1 cellular context compared by ENCODE assay signal in the genomic region with DNA sequence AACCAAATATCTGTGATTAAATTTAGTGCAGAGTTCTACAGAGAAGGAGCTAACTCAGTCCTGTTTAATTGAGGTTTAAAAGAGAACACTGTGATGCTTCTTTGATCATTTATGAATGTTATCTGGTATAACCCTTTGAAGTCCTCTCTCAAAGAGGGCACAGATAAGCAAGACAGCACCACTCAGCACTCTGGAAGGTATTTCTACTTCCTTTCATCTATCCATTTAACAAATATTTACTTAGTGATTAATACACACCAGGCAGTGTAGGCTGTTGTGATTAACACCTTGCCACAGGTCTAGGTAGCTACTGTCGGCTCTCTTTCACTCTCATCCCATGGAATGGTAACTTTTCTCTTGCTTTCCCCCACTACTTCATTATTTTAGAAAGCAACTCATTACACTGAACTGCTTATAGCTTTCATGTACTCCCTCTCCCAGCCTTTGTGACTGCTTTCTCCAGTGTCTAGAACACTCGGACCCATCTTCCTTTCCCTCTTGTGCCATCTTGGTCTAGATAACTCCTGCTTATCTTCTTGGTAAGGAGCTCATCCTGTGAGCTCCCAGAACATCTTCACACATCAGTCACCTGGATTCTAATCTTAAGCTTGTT.
TF ChIP-seq lines count a peak whose summit lies in the region.

No MANE protein-coding gene starts in this region.

TF ChIP-seq in HepG2, 621 proteins besides CTCF, POLR2A, EP300 and RAD21 (continued from another document and continues in another):
- TF ChIP-seq, protein P1, sequence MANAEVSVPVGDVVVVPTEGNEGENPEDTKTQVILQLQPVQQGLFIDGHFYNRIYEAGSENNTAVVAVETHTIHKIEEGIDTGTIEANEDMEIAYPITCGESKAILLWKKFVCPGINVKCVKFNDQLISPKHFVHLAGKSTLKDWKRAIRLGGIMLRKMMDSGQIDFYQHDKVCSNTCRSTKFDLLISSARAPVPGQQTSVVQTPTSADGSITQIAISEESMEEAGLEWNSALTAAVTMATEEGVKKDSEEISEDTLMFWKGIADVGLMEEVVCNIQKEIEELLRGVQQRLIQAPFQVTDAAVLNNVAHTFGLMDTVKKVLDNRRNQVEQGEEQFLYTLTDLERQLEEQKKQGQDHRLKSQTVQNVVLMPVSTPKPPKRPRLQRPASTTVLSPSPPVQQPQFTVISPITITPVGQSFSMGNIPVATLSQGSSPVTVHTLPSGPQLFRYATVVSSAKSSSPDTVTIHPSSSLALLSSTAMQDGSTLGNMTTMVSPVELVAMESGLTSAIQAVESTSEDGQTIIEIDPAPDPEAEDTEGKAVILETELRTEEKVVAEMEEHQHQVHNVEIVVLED (CRISPR knock-in tag; IDR thresholded peaks at IDR 0.05; ENCODE audit: borderline replicate concordance): no peak
- TF ChIP-seq, protein P2, sequence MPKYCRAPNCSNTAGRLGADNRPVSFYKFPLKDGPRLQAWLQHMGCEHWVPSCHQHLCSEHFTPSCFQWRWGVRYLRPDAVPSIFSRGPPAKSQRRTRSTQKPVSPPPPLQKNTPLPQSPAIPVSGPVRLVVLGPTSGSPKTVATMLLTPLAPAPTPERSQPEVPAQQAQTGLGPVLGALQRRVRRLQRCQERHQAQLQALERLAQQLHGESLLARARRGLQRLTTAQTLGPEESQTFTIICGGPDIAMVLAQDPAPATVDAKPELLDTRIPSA (CRISPR knock-in tag; IDR thresholded peaks at IDR 0.05; ENCODE audit: borderline replicate concordance): no peak
- 0 out of 4 replicates have a peak, but pooled peaks of 1 of the 2 experiments have one; percentile 41 for TF ChIP-seq ATF4 (CRISPR knock-in tag; IDR thresholded peaks at IDR 0.05)
- no peak for TF ChIP-seq ZNF577 (CRISPR knock-in tag; IDR thresholded peaks at IDR 0.05; ENCODE audit: borderline replicate concordance, low read depth)
- TF ChIP-seq ELF1 (CRISPR knock-in tag; IDR thresholded peaks at IDR 0.05): no peak
- TF ChIP-seq YEATS4 (CRISPR knock-in tag; IDR thresholded peaks at IDR 0.05; ENCODE audit: borderline replicate concordance): no peak
- TF ChIP-seq ZNF557 (CRISPR knock-in tag; IDR thresholded peaks at IDR 0.05): no peak
- no peak for TF ChIP-seq SIN3A (IDR thresholded peaks at IDR 0.05; ENCODE audit: borderline replicate concordance, low read depth, low read length)
- no peak for TF ChIP-seq PHF8 (CRISPR knock-in tag; IDR thresholded peaks at IDR 0.05)
- TF ChIP-seq ZHX2 (IDR thresholded peaks at IDR 0.05; ENCODE audit: low read depth): no peak
- no peak for TF ChIP-seq ZHX2 (CRISPR knock-in tag; IDR thresholded peaks at IDR 0.05; ENCODE audit: borderline replicate concordance)
- no peak for TF ChIP-seq PBX2 (CRISPR knock-in tag; IDR thresholded peaks at IDR 0.05)
- TF ChIP-seq PAF1 (CRISPR knock-in tag; IDR thresholded peaks at IDR 0.05): no peak
- TF ChIP-seq, protein P3, sequence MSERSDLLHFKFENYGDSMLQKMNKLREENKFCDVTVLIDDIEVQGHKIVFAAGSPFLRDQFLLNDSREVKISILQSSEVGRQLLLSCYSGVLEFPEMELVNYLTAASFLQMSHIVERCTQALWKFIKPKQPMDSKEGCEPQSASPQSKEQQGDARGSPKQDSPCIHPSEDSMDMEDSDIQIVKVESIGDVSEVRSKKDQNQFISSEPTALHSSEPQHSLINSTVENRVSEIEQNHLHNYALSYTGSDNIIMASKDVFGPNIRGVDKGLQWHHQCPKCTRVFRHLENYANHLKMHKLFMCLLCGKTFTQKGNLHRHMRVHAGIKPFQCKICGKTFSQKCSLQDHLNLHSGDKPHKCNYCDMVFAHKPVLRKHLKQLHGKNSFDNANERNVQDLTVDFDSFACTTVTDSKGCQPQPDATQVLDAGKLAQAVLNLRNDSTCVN (CRISPR knock-in tag; IDR thresholded peaks at IDR 0.05; ENCODE audit: borderline replicate concordance): no peak
- no peak for TF ChIP-seq ZNF546 (CRISPR knock-in tag; conservative IDR thresholded peaks at IDR 0.05)
- TF ChIP-seq SP5 (CRISPR knock-in tag; IDR thresholded peaks at IDR 0.05; ENCODE audit: borderline replicate concordance, low read depth): peak; percentile 69
- TF ChIP-seq, protein P4, sequence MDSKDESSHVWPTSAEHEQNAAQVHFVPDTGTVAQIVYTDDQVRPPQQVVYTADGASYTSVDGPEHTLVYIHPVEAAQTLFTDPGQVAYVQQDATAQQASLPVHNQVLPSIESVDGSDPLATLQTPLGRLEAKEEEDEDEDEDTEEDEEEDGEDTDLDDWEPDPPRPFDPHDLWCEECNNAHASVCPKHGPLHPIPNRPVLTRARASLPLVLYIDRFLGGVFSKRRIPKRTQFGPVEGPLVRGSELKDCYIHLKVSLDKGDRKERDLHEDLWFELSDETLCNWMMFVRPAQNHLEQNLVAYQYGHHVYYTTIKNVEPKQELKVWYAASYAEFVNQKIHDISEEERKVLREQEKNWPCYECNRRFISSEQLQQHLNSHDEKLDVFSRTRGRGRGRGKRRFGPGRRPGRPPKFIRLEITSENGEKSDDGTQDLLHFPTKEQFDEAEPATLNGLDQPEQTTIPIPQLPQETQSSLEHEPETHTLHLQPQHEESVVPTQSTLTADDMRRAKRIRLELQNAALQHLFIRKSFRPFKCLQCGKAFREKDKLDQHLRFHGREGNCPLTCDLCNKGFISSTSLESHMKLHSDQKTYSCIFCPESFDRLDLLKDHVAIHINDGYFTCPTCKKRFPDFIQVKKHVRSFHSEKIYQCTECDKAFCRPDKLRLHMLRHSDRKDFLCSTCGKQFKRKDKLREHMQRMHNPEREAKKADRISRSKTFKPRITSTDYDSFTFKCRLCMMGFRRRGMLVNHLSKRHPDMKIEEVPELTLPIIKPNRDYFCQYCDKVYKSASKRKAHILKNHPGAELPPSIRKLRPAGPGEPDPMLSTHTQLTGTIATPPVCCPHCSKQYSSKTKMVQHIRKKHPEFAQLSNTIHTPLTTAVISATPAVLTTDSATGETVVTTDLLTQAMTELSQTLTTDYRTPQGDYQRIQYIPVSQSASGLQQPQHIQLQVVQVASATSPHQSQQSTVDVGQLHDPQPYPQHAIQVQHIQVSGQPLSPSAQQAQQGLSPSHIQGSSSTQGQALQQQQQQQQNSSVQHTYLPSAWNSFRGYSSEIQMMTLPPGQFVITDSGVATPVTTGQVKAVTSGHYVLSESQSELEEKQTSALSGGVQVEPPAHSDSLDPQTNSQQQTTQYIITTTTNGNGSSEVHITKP (CRISPR knock-in tag; IDR thresholded peaks at IDR 0.05; ENCODE audit: low read depth): 0 out of 2 replicates have a peak, but pooled peaks have one; percentile 59
- TF ChIP-seq MAFF (IDR thresholded peaks at IDR 0.05; ENCODE audit: low read depth, low read length): peak; percentile 74
- peak; percentile 95 for TF ChIP-seq FOSL1 (CRISPR knock-in tag; IDR thresholded peaks at IDR 0.05; ENCODE audit: borderline replicate concordance)
- no peak for TF ChIP-seq ZMYM2 (CRISPR knock-in tag; IDR thresholded peaks at IDR 0.05)
- no peak for TF ChIP-seq PTBP1 (IDR thresholded peaks at IDR 0.05; ENCODE audit: low read depth, low read length, poor library complexity, severe bottlenecking)
- no peak for TF ChIP-seq ZBTB7A (CRISPR knock-in tag; IDR thresholded peaks at IDR 0.05)
- TF ChIP-seq SAFB2 (CRISPR knock-in tag; IDR thresholded peaks at IDR 0.05; ENCODE audit: borderline replicate concordance, low read depth): no peak
- no peak for TF ChIP-seq MATR3 (CRISPR knock-in tag; IDR thresholded peaks at IDR 0.05)
- no peak for TF ChIP-seq ZNF570 (CRISPR knock-in tag; IDR thresholded peaks at IDR 0.05; ENCODE audit: borderline replicate concordance)
- peak; percentile 66; the same call in 1 of the 2 replicates for TF ChIP-seq SMARCE1 (IDR thresholded peaks at IDR 0.05; ENCODE audit: borderline replicate concordance)
- no peak for TF ChIP-seq ZNF275 (CRISPR knock-in tag; IDR thresholded peaks at IDR 0.05; ENCODE audit: borderline replicate concordance)
- no peak for TF ChIP-seq SPEN (CRISPR knock-in tag; IDR thresholded peaks at IDR 0.05; ENCODE audit: low read depth)
- TF ChIP-seq MAX (IDR thresholded peaks at IDR 0.05): peak; percentile 23; the same call in 1 of the 2 replicates
- TF ChIP-seq ZNF713 (CRISPR knock-in tag; IDR thresholded peaks at IDR 0.05): no peak
- TF ChIP-seq CEBPG (CRISPR knock-in tag; IDR thresholded peaks at IDR 0.05): peak; percentile 67
- TF ChIP-seq JUNB (CRISPR knock-in tag; IDR thresholded peaks at IDR 0.05; ENCODE audit: borderline replicate concordance): peak; percentile 95; the same call in 1 of the 2 replicates
- TF ChIP-seq HOXD1 (CRISPR knock-in tag; IDR thresholded peaks at IDR 0.05): no peak
- no peak; the same call in 1 of the 2 replicates for TF ChIP-seq HOXA3 (CRISPR knock-in tag; IDR thresholded peaks at IDR 0.05)
- peak; percentile 92 for TF ChIP-seq SAP130 (CRISPR knock-in tag; IDR thresholded peaks at IDR 0.05; ENCODE audit: low read depth)
- TF ChIP-seq TGIF2 (CRISPR knock-in tag; IDR thresholded peaks at IDR 0.05): 0 out of 2 replicates have a peak, but pooled peaks have one; percentile 44
- peak; percentile 98 for TF ChIP-seq MIXL1 (CRISPR knock-in tag; IDR thresholded peaks at IDR 0.05)
- no peak for TF ChIP-seq HNRNPH1 (optimal IDR thresholded peaks at IDR 0.05; ENCODE audit: low read depth, low read length)
- TF ChIP-seq, protein P5, sequence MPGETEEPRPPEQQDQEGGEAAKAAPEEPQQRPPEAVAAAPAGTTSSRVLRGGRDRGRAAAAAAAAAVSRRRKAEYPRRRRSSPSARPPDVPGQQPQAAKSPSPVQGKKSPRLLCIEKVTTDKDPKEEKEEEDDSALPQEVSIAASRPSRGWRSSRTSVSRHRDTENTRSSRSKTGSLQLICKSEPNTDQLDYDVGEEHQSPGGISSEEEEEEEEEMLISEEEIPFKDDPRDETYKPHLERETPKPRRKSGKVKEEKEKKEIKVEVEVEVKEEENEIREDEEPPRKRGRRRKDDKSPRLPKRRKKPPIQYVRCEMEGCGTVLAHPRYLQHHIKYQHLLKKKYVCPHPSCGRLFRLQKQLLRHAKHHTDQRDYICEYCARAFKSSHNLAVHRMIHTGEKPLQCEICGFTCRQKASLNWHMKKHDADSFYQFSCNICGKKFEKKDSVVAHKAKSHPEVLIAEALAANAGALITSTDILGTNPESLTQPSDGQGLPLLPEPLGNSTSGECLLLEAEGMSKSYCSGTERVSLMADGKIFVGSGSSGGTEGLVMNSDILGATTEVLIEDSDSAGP (CRISPR knock-in tag; IDR thresholded peaks at IDR 0.05; ENCODE audit: borderline replicate concordance): no peak
- no peak for TF ChIP-seq POLR2AphosphoS2 (IDR thresholded peaks at IDR 0.05; ENCODE audit: low read depth, low read length)
- peak; percentile 93 for TF ChIP-seq GATAD2A (CRISPR knock-in tag; IDR thresholded peaks at IDR 0.05)
- TF ChIP-seq ZFP37 (CRISPR knock-in tag; IDR thresholded peaks at IDR 0.05; ENCODE audit: borderline replicate concordance): no peak
